Comparison of ENCODE assay signal across 1 cellular context in genomic region chr4:6709230-6710114, GRCh38.
TF ChIP-seq lines count a peak whose summit lies in the region.

MRFAP1L1 (minus strand) TSS chr4:6709865; CDS start chr4:6709629, 236 bp downstream.

TF ChIP-seq in HepG2, 621 proteins besides CTCF, POLR2A, EP300 and RAD21 (continued from another document and continues in another):
- TF ChIP-seq ZMYM4 (CRISPR knock-in tag; IDR thresholded peaks at IDR 0.05) (peak; percentile 43; the same call in 1 of the 2 replicates), PHF5A (CRISPR knock-in tag; IDR thresholded peaks at IDR 0.05; ENCODE audit: low read depth, unreplicated experiment) (no peak), ZNF121 (CRISPR knock-in tag; IDR thresholded peaks at IDR 0.05) (no peak), ZNF629 (CRISPR knock-in tag; conservative IDR thresholded peaks at IDR 0.05) (no peak), JARID2 (CRISPR knock-in tag; IDR thresholded peaks at IDR 0.05; ENCODE audit: insufficient replicate concordance) (no peak), MIER3 (CRISPR knock-in tag; IDR thresholded peaks at IDR 0.05; ENCODE audit: borderline replicate concordance) (peak; percentile 75; the same call in 1 of the 2 replicates), THAP9 (CRISPR knock-in tag; IDR thresholded peaks at IDR 0.05; ENCODE audit: borderline replicate concordance) (peak; percentile 85; the same call in 1 of the 2 replicates), ZNF772 (CRISPR knock-in tag; IDR thresholded peaks at IDR 0.05) (no peak), ARID4A (CRISPR knock-in tag; IDR thresholded peaks at IDR 0.05; ENCODE audit: borderline replicate concordance) (peak; percentile 65), CEBPG (CRISPR knock-in tag; IDR thresholded peaks at IDR 0.05) (no peak; the same call in 1 of the 2 replicates), MEF2D (CRISPR knock-in tag; IDR thresholded peaks at IDR 0.05) (peak; percentile 68; the same call in 1 of the 2 replicates), ZNF468 (CRISPR knock-in tag; IDR thresholded peaks at IDR 0.05) (no peak), ZFAT (CRISPR knock-in tag; conservative IDR thresholded peaks at IDR 0.05) (no peak), KDM4B (CRISPR knock-in tag; IDR thresholded peaks at IDR 0.05) (no peak), ZNF318 (CRISPR knock-in tag; IDR thresholded peaks at IDR 0.05) (0 out of 2 replicates have a peak, but pooled peaks have one; percentile 30), RXRB (CRISPR knock-in tag; IDR thresholded peaks at IDR 0.05; ENCODE audit: borderline replicate concordance) (peak; percentile 28; the same call in 1 of the 2 replicates), ZNF101 (CRISPR knock-in tag; IDR thresholded peaks at IDR 0.05; ENCODE audit: borderline replicate concordance, low read depth) (peak; percentile 38; the same call in 1 of the 2 replicates), PTBP1 (IDR thresholded peaks at IDR 0.05; ENCODE audit: low read depth, low read length, poor library complexity, severe bottlenecking) (peak; percentile 69), MTF1 (CRISPR knock-in tag; IDR thresholded peaks at IDR 0.05) (no peak), ZKSCAN8 (CRISPR knock-in tag; IDR thresholded peaks at IDR 0.05; ENCODE audit: borderline replicate concordance) (no peak), STAT5B (CRISPR knock-in tag; IDR thresholded peaks at IDR 0.05) (no peak), ONECUT2 (CRISPR knock-in tag; IDR thresholded peaks at IDR 0.05) (no peak), ZNF800 (CRISPR knock-in tag; IDR thresholded peaks at IDR 0.05) (no peak), SP5 (CRISPR knock-in tag; IDR thresholded peaks at IDR 0.05; ENCODE audit: borderline replicate concordance, low read depth) (no peak), ATAD3A (CRISPR knock-in tag; IDR thresholded peaks at IDR 0.05) (0 out of 2 replicates have a peak, but pooled peaks have one; percentile 47), SAP130 (CRISPR knock-in tag; IDR thresholded peaks at IDR 0.05; ENCODE audit: low read depth) (peak; percentile 90; the same call in 1 of the 2 replicates), ZNF615 (CRISPR knock-in tag; IDR thresholded peaks at IDR 0.05; ENCODE audit: borderline replicate concordance) (no peak), BATF2 (CRISPR knock-in tag; IDR thresholded peaks at IDR 0.05) (no peak), KDM3A (CRISPR knock-in tag; IDR thresholded peaks at IDR 0.05; ENCODE audit: low read depth) (no peak), POGK (CRISPR knock-in tag; conservative IDR thresholded peaks at IDR 0.05) (peak; percentile 81), FOXA3 (CRISPR knock-in tag; IDR thresholded peaks at IDR 0.05) (peak; percentile 45)
